ENCODE assay signal across 19 cellular contexts in genomic region chr11:131626761-131627160, GRCh38.
A peak's percentile ranks its signal among the peaks of the same experiment; 100 is the strongest.
DNase-seq lines count a peak whose midpoint lies in the region; TF ChIP-seq lines count a peak whose summit lies in the region.
"Had no signal": no experiment of that assay in that cellular context is flagged by ENCODE, and none has a peak within 500 bp of the region (broad histone marks: within the 10 kb centered on the region; RNA-seq: fewer than 3 reads in every experiment).

No MANE protein-coding gene starts in this region.

- peaks cover 15% of the 10 kb centered on the region for H3K4me1 Mint-ChIP-seq in neural progenitor cell
- H3K4me1 Mint-ChIP-seq: IgD-negative memory B cell, T-cell had no signal

- no peaks in the 10 kb centered on the region for H3F3A ChIP-seq in neural progenitor cell (ENCODE audit: low read depth)

- H3K27ac ChIP-seq in OCI-LY3 (ENCODE audit: low read length) (no peak overlapping the region), neural progenitor cell (no peak overlapping the region)
- H3K27ac ChIP-seq: A549, HL-60, Peyer's patch had no signal

- H3K27me3 ChIP-seq in H7 (ENCODE audit: control insufficient read depth, insufficient read depth, low read length) (no peaks in the 10 kb centered on the region), OCI-LY3 (ENCODE audit: low read depth, low read length) (peaks cover 68% of the 10 kb centered on the region), neural progenitor cell (no peaks in the 10 kb centered on the region)
- H3K27me3 ChIP-seq: Peyer's patch had no signal

- 0 out of 2 replicates have a peak, but pooled peaks cover 4% of the 10 kb centered on the region for H3K9me3 ChIP-seq in OCI-LY3 (ENCODE audit: insufficient read depth, low read length)
- H3K9me3 ChIP-seq in neural progenitor cell (ENCODE audit: low read depth): no peaks in the 10 kb centered on the region
- H3K9me3 ChIP-seq: A549, HAP-1, Peyer's patch had no signal

- H3K4me1 ChIP-seq in OCI-LY3 (ENCODE audit: low read length) (peaks cover 40% of the 10 kb centered on the region), neural progenitor cell (no peaks in the 10 kb centered on the region)
- H3K4me1 ChIP-seq: A549, HAP-1, Peyer's patch had no signal

- H3K4me3 ChIP-seq in H7 (ENCODE audit: insufficient read depth, low read depth, low read length) (no peak overlapping the region), OCI-LY3 (ENCODE audit: low read length) (0 out of 2 replicates have a peak overlapping the region, but pooled peaks have one; percentile 10), neural progenitor cell (no peak overlapping the region)
- H3K4me3 ChIP-seq: A549, HAP-1, Peyer's patch had no signal

- H2AFZ ChIP-seq in OCI-LY3 (ENCODE audit: low read depth, low read length): no peak overlapping the region
- H2AFZ ChIP-seq in neural progenitor cell (replicated peaks): no peak overlapping the region

- H3K9ac ChIP-seq in OCI-LY3 (ENCODE audit: low read length): no peak overlapping the region
- H3K9ac ChIP-seq in neural progenitor cell: no peak overlapping the region

- peak; percentile 4 to 25 for DNase-seq in NOMO-1 (lab: John Stamatoyannopoulos, UW; ENCODE audit: unreplicated experiment in 2 of 2)
- DNase-seq in NOMO-1 treated with dmso at 0.1 percent for 144 hours (lab: John Stamatoyannopoulos, UW; ENCODE audit: unreplicated experiment): no peak
- peak; percentile 40 for DNase-seq in H7
- peak; percentile 18 for DNase-seq in neural progenitor cell (ENCODE audit: low spot score)
- no peak for DNase-seq in central memory CD4-positive, alpha-beta T cell
- DNase-seq in stimulated activated CD4-positive, alpha-beta T cell treated with anti-CD3 and anti-CD28 coated beads, Interleukin-15, amount 100 ng/mL, for 24 hours: no peak
- DNase-seq in DMS114 treated with DMSO at 0.1 percent for 48 hours (lab: John Stamatoyannopoulos, UW; ENCODE audit: unreplicated experiment): no peak
- DNase-seq: C1 segment of cervical spinal cord, DMS153, NCI-H146, NCI-H2081, NCI-H510A treated with DMSO at 0.1 percent for 48 hours, Peyer's patch, T-cell had no signal

- H3K9me3 Mint-ChIP-seq in neural progenitor cell: no peaks in the 10 kb centered on the region
- H3K9me3 Mint-ChIP-seq: T-cell had no signal

- H3K4me2 ChIP-seq in OCI-LY3 (ENCODE audit: low read length) (peak overlapping the region; percentile 47), neural progenitor cell (no peak overlapping the region)
- H3K4me2 ChIP-seq: A549 had no signal

- H3K4me3 Mint-ChIP-seq in neural progenitor cell: no peak overlapping the region
- H3K4me3 Mint-ChIP-seq: IgD-negative memory B cell, T-cell had no signal

- H3K27ac Mint-ChIP-seq in neural progenitor cell: no peak overlapping the region
- H3K27ac Mint-ChIP-seq: IgD-negative memory B cell, T-cell had no signal

- peaks cover 2% of the 10 kb centered on the region for H3K27me3 Mint-ChIP-seq in neural progenitor cell (ENCODE audit: insufficient read depth, low read depth)

- H3K79me2 ChIP-seq in OCI-LY3 (ENCODE audit: low read length) (no peaks in the 10 kb centered on the region), neural progenitor cell (ENCODE audit: low read depth) (no peaks in the 10 kb centered on the region)

- TF ChIP-seq CTCF in OCI-LY3 (IDR thresholded peaks at IDR 0.05; ENCODE audit: low read depth, low read length): no peak
- no peak for TF ChIP-seq CTCF in neural progenitor cell (IDR thresholded peaks at IDR 0.05)

- H4K20me1 ChIP-seq in OCI-LY3 (ENCODE audit: insufficient read depth, low read length) (0 out of 2 replicates have a peak, but pooled peaks cover 6% of the 10 kb centered on the region), neural progenitor cell (ENCODE audit: low read depth) (no peaks in the 10 kb centered on the region)

- H3K36me3 Mint-ChIP-seq in neural progenitor cell: no peaks in the 10 kb centered on the region
- H3K36me3 Mint-ChIP-seq: IgD-negative memory B cell, T-cell had no signal

- H3K36me3 ChIP-seq in H7 (replicated peaks; ENCODE audit: control insufficient read depth, insufficient read depth, low read length) (no peaks in the 10 kb centered on the region), OCI-LY3 (replicated peaks; ENCODE audit: low read depth, low read length) (no peaks in the 10 kb centered on the region), neural progenitor cell (no peaks in the 10 kb centered on the region)
- H3K36me3 ChIP-seq: HAP-1, Peyer's patch had no signal

Comparison
In these comparisons a context has a peak if more than half of its experiments do, and no peak if none do; other contexts are left out.
1. DNase-seq: peak in NOMO-1 (2 of 2), H7 (single experiment) and neural progenitor cell (single experiment); none in NOMO-1 treated with dmso at 0.1 percent for 144 hours (single experiment), central memory CD4-positive, alpha-beta T cell (single experiment), stimulated activated CD4-positive, alpha-beta T cell treated with anti-CD3 and anti-CD28 coated beads, Interleukin-15, amount 100 ng/mL, for 24 hours (single experiment) and DMS114 treated with DMSO at 0.1 percent for 48 hours (single experiment).